Comparison of ENCODE assay signal across 1 cellular context in genomic region chr13:82010780-82011179, GRCh38.
TF ChIP-seq lines count a peak whose summit lies in the region.

No MANE protein-coding gene starts in this region.

TF ChIP-seq in WTC11, 78 proteins besides CTCF, POLR2A, EP300 and RAD21 (continued from another document):
- TF ChIP-seq, protein P1, sequence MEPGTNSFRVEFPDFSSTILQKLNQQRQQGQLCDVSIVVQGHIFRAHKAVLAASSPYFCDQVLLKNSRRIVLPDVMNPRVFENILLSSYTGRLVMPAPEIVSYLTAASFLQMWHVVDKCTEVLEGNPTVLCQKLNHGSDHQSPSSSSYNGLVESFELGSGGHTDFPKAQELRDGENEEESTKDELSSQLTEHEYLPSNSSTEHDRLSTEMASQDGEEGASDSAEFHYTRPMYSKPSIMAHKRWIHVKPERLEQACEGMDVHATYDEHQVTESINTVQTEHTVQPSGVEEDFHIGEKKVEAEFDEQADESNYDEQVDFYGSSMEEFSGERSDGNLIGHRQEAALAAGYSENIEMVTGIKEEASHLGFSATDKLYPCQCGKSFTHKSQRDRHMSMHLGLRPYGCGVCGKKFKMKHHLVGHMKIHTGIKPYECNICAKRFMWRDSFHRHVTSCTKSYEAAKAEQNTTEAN (CRISPR knock-in tag; IDR thresholded peaks at IDR 0.05) = no peak
- TF ChIP-seq ZNF232 (CRISPR knock-in tag; IDR thresholded peaks at IDR 0.05) = no peak
TF ChIP-seq in WTC11: peak in this region for 0.
